8 cellular contexts compared by ENCODE assay signal in the genomic region with DNA sequence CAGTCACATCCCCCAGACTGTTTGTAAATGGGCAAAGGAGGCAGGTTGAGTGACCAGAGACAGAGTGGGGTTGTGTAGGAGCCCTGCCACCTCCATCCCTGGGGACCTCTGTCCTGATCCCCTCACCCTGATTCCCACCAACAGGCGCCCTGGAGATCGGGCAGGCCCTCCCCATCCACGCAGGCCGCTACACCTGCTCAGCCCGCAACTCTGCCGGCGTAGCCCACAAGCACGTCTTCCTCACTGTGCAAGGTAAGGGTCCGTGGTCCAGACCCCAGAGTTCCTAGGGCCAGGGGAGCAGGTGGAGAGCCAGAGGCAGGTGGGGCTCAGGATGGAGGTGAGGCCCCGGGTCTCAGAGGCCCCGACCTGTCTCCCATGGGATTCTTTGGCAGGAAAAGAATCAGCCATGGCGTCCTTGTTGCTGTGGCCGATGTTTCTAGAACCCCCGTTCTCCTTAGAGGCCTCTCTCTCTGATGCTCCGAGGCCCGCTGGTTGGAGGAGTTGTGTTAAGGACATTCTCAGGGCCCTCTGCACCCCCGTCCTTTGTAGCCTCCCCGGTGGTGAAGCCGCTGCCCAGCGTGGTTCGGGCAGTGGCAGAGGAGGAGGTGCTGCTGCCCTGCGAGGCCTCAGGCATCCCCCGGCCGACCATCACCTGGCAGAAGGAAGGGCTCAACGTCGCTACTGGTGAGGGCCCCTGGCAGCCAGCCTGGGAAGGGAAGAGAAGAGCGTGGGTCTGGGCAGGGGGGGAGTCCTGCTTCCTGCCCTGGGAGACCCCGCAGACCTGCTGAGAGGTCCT.
"Had no signal": no experiment of that assay in that cellular context is flagged by ENCODE, and none has a peak within 500 bp of the region (broad histone marks: within the 10 kb centered on the region; RNA-seq: fewer than 3 reads in every experiment).

No MANE protein-coding gene starts in this region.

- ATAC-seq: K562 had no signal

- H2AFZ ChIP-seq: GM23248 had no signal

- DNase-seq: GM23248, H9, HCEC 1CT, IMR-90, Kasumi-1, KG1 had no signal

- H3K9ac ChIP-seq: GM23248 had no signal

- H3K4me3 ChIP-seq: GM23248, K562 had no signal

- H3K27ac ChIP-seq: GM23248, HL-60 had no signal
